ENCODE assay signal across 9 cellular contexts in the genomic region with DNA sequence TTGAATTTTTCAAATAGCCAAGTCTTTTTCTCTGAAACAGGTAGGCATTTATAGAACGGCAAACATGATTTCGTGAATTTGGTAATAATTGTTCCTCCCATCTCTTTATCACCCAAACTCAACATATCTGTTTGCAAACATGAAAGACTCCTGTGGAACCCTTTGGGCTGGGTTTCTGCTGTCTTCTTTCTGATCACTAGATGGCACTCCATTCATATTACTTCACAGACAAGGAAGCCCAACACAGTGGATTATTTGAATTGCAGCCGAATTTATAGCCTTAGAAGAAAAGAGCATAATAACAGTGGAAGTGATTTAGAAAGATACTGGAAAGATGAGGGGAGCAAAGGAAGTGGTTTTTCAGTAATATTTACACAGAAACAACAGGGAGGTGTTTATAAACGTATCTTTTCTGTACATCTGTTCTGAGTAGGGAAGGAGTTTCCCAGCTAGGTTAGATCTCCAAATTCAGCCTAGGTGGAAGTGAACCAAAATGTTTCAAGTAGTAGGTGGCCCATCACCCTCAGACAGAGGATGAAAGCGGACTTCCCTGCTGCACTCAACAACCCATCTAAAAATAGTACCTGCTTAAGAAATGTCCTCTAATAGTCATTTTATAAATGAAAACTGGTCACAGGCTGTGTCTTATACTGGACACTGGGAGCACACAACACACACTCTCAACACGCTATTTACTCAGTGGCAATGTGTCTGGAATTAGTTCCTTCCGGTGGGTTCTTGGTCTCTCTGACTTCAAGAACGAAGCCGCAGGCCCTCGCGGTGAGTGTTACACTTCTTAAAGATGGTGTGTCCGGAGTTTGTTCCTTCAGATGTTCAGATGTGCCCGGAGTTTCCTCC.
DNase-seq lines count a peak whose midpoint lies in the region; ATAC-seq and TF ChIP-seq lines count a peak whose summit lies in the region.
"Had no signal": no experiment of that assay in that cellular context is flagged by ENCODE, and none has a peak within 500 bp of the region (broad histone marks: within the 10 kb centered on the region; RNA-seq: fewer than 3 reads in every experiment).

No MANE protein-coding gene starts in this region.

- no peaks in the 10 kb centered on the region for H3K9me3 ChIP-seq in mucosa of descending colon

- CTCF ChIA-PET in activated CD8-positive, alpha-beta memory T cell treated with anti-CD3 and anti-CD28 coated beads, Interleukin-2, amount 10 ng/mL, durations not matched to agents 7 days and 5 days (lab: Charles Lee), result interaction anchor here (0.9 to 1.9 kb wide), 4 partner anchors 9 to 396 kb away, joined by 3 to 6 read pairs (median 4); no protein-coding TSS in a partner anchor

- intact Hi-C loops in mucosa of descending colon (cut with DNase I, micrococcal nuclease), result no loop called here

- TF ChIP-seq CTCF in epithelial cell of proximal tubule (conservative IDR thresholded peaks at IDR 0.05; ENCODE audit: low read depth, low read length) (peak; percentile 93), mucosa of descending colon (IDR thresholded peaks at IDR 0.05) (peak; percentile 38)

- H3K36me3 ChIP-seq in H7 (replicated peaks; ENCODE audit: control insufficient read depth, insufficient read depth, low read length) (no peaks in the 10 kb centered on the region), mucosa of descending colon (ENCODE audit: low read depth) (no peaks in the 10 kb centered on the region)

- no peaks in the 10 kb centered on the region for H3K27me3 ChIP-seq in H7 (ENCODE audit: control insufficient read depth, insufficient read depth, low read length)

- no peak for DNase-seq in activated CD8-positive, alpha-beta memory T cell treated with anti-CD3 and anti-CD28 coated beads, Interleukin-2, amount 10 ng/mL, durations not matched to agents 7 days and 5 days
- DNase-seq in activated CD8-positive, alpha-beta memory T cell treated with anti-CD3 and anti-CD28 coated beads for 24 hours, result no peak
- DNase-seq in H7 (peak; percentile 51), NCI-H128 (lab: John Stamatoyannopoulos, UW; ENCODE audit: unreplicated experiment) (peak; percentile 36), SKM-1 (lab: John Stamatoyannopoulos, UW; ENCODE audit: unreplicated experiment) (peak; percentile 76), epithelial cell of proximal tubule (ENCODE audit: low read depth) (no peak), mucosa of descending colon (peak in 1 of 3 donors; percentile 47)
- no peak for DNase-seq in activated CD4-positive, CD25-positive, alpha-beta regulatory T cell (lab: John Stamatoyannopoulos, UW)

- no peak overlapping the region for H3K27ac Mint-ChIP-seq in activated CD8-positive, alpha-beta memory T cell treated with anti-CD3 and anti-CD28 coated beads, Interleukin-2, amount 10 ng/mL, durations not matched to agents 7 days and 5 days
- H3K27ac Mint-ChIP-seq: dendritic cell treated with granulocyte-macrophage colony-stimulating factor and Interleukin-4, amounts not matched to agents 40 ng/mL and 50 ng/mL, for 4 days had no signal

- no peaks in the 10 kb centered on the region for H3K36me3 Mint-ChIP-seq in activated CD8-positive, alpha-beta memory T cell treated with anti-CD3 and anti-CD28 coated beads, Interleukin-2, amount 10 ng/mL, durations not matched to agents 7 days and 5 days

- peak; percentile 78 for ATAC-seq in activated CD8-positive, alpha-beta memory T cell treated with anti-CD3 and anti-CD28 coated beads, Interleukin-2, amount 10 ng/mL, durations not matched to agents 7 days and 5 days
- peak; percentile 74 for ATAC-seq in mucosa of descending colon

- no peak overlapping the region for H3K4me3 Mint-ChIP-seq in activated CD8-positive, alpha-beta memory T cell treated with anti-CD3 and anti-CD28 coated beads, Interleukin-2, amount 10 ng/mL, durations not matched to agents 7 days and 5 days
- H3K4me3 Mint-ChIP-seq: dendritic cell treated with granulocyte-macrophage colony-stimulating factor and Interleukin-4, amounts not matched to agents 40 ng/mL and 50 ng/mL, for 4 days had no signal

- no peaks in the 10 kb centered on the region for H3K4me1 ChIP-seq in mucosa of descending colon (ENCODE audit: low read depth)

- H3K4me3 ChIP-seq in H7 (ENCODE audit: insufficient read depth, low read depth, low read length), result no peak overlapping the region
- no peak overlapping the region for H3K4me3 ChIP-seq in epithelial cell of proximal tubule (ENCODE audit: low read depth, low read length)
- no peak overlapping the region for H3K4me3 ChIP-seq in mucosa of descending colon

- no peaks in the 10 kb centered on the region for H3K4me1 Mint-ChIP-seq in activated CD8-positive, alpha-beta memory T cell treated with anti-CD3 and anti-CD28 coated beads, Interleukin-2, amount 10 ng/mL, durations not matched to agents 7 days and 5 days

- no peaks in the 10 kb centered on the region for H3K9me3 Mint-ChIP-seq in activated CD8-positive, alpha-beta memory T cell treated with anti-CD3 and anti-CD28 coated beads, Interleukin-2, amount 10 ng/mL, durations not matched to agents 7 days and 5 days (ENCODE audit: low read depth)
- H3K9me3 Mint-ChIP-seq: dendritic cell treated with granulocyte-macrophage colony-stimulating factor and Interleukin-4, amounts not matched to agents 40 ng/mL and 50 ng/mL, for 4 days had no signal

- peaks cover 32% of the 10 kb centered on the region for H3K27me3 Mint-ChIP-seq in activated CD8-positive, alpha-beta memory T cell treated with anti-CD3 and anti-CD28 coated beads, Interleukin-2, amount 10 ng/mL, durations not matched to agents 7 days and 5 days

Comparison
In these comparisons a context has a peak if more than half of its experiments do, and no peak if none do; other contexts are left out.
1. DNase-seq: peak in H7 (single experiment), NCI-H128 (single experiment) and SKM-1 (single experiment); none in activated CD8-positive, alpha-beta memory T cell treated with anti-CD3 and anti-CD28 coated beads, Interleukin-2, amount 10 ng/mL, durations not matched to agents 7 days and 5 days (single experiment), activated CD8-positive, alpha-beta memory T cell treated with anti-CD3 and anti-CD28 coated beads for 24 hours (single experiment), epithelial cell of proximal tubule (single experiment) and activated CD4-positive, CD25-positive, alpha-beta regulatory T cell (0 of 4).